In genomic region chr14:84493779-84494178, GRCh38 we compare ENCODE assay signal across 1 cellular context.
A peak's percentile ranks its signal among the peaks of the same experiment; 100 is the strongest.
TF ChIP-seq lines count a peak whose summit lies in the region.

No MANE protein-coding gene starts in this region.

TF ChIP-seq in H1, 55 proteins besides CTCF, POLR2A, EP300 and RAD21:
- TF ChIP-seq POU5F1 (IDR thresholded peaks at IDR 0.05; ENCODE audit: low read depth, low read length) = no peak
- no peak for TF ChIP-seq KDM5A (IDR thresholded peaks at IDR 0.05; ENCODE audit: low read length)
- no peak for TF ChIP-seq EZH2 (IDR thresholded peaks at IDR 0.05; ENCODE audit: low read depth, low read length, severe bottlenecking)
- no peak for TF ChIP-seq JUN (IDR thresholded peaks at IDR 0.05; ENCODE audit: low read depth, low read length)
- peak; percentile 81 for TF ChIP-seq YY1 (IDR thresholded peaks at IDR 0.05; ENCODE audit: low read depth, low read length)
